In genomic region chr17:37791434-37791833, GRCh38 we compare ENCODE assay signal across 9 cellular contexts. TPM values are rescaled to one million over a fixed set of nuclear protein-coding genes. Genes with fewer than 3 reads are reported as not detected.
DNase-seq lines count a peak whose midpoint lies in the region; ATAC-seq, FAIRE-seq and TF ChIP-seq lines count a peak whose summit lies in the region.
"Had no signal": no experiment of that assay in that cellular context is flagged by ENCODE, and none has a peak within 500 bp of the region (broad histone marks: within the 10 kb centered on the region; RNA-seq: fewer than 3 reads in every experiment).

No MANE protein-coding gene starts in this region.

- H3K4me1 ChIP-seq in MM.1S (ENCODE audit: low read length), result peaks cover 4% of the 10 kb centered on the region; the same call in 1 of the 2 replicates
- H3K4me1 ChIP-seq in keratinocyte (ENCODE audit: control insufficient read depth, extremely low read depth, insufficient read depth, low read length), result no peaks in the 10 kb centered on the region
- H3K4me1 ChIP-seq in upper lobe of left lung, result no peaks in the 10 kb centered on the region

- H3F3A ChIP-seq in MM.1S (ENCODE audit: insufficient read depth, low read length), result no peaks in the 10 kb centered on the region

- H3K27ac ChIP-seq in MM.1S (ENCODE audit: low read length) (no peak overlapping the region), keratinocyte (ENCODE audit: control insufficient read depth, insufficient read depth, low read length) (no peak overlapping the region), upper lobe of left lung (no peak overlapping the region)

- H3K27ac Mint-ChIP-seq in activated T-cell treated with anti-CD3 and anti-CD28 coated beads, Interleukin-2, amount 50 U/mL, for 24 hours, result no peak overlapping the region

- no peak for TF ChIP-seq POLR2A in upper lobe of left lung (IDR thresholded peaks at IDR 0.05)

- H3K4me2 ChIP-seq in MM.1S (ENCODE audit: low read depth, low read length) (peak overlapping the region; percentile 43), keratinocyte (ENCODE audit: control insufficient read depth, extremely low read depth, insufficient read depth, low read depth, low read length) (no peak overlapping the region)

- no peaks in the 10 kb centered on the region for H3K9me2 ChIP-seq in MM.1S (replicated peaks; ENCODE audit: insufficient read depth, low read length)

- TF ChIP-seq CTCF in MM.1S (IDR thresholded peaks at IDR 0.05; ENCODE audit: low read length), result peak; percentile 87
- TF ChIP-seq CTCF in keratinocyte (optimal IDR thresholded peaks at IDR 0.05 in 1 of 3, IDR thresholded peaks at IDR 0.05 in 1 of 3, conservative IDR thresholded peaks at IDR 0.05 in 1 of 3; ENCODE audit: extremely low read depth in 1 of 3, insufficient read depth in 2 of 3, low read length in 3 of 3), result peak; percentile 38 to 54 (median 52)
- TF ChIP-seq CTCF in upper lobe of left lung (IDR thresholded peaks at IDR 0.05), result peak in 5 of 6 experiments; percentile 34 to 53 (median 48)

- H3K79me2 ChIP-seq in MM.1S (ENCODE audit: low read length) (no peaks in the 10 kb centered on the region), keratinocyte (ENCODE audit: control insufficient read depth, insufficient read depth, low read length) (no peaks in the 10 kb centered on the region)

- H3K9me3 Mint-ChIP-seq in activated T-cell treated with anti-CD3 and anti-CD28 coated beads, Interleukin-2, amount 50 U/mL, for 24 hours, result no peaks in the 10 kb centered on the region

- H3K4me1 Mint-ChIP-seq in activated T-cell treated with anti-CD3 and anti-CD28 coated beads, Interleukin-2, amount 50 U/mL, for 24 hours (ENCODE audit: low read depth), result peaks cover 2% of the 10 kb centered on the region

- TF ChIP-seq EP300 in upper lobe of left lung (IDR thresholded peaks at IDR 0.05), result no peak

- H3K27me3 ChIP-seq in MM.1S (replicated peaks; ENCODE audit: insufficient read depth, low read length) (no peaks in the 10 kb centered on the region), keratinocyte (ENCODE audit: control insufficient read depth, extremely low read depth, insufficient read depth, low read length) (peaks cover 28% of the 10 kb centered on the region), upper lobe of left lung (no peaks in the 10 kb centered on the region)

- DNase-seq in activated T-cell treated with anti-CD3 and anti-CD28 coated beads for 4 hours, result peak; percentile 9
- DNase-seq in activated T-cell treated with anti-CD3 and anti-CD28 coated beads, Interleukin-2, amount 50 U/mL, for 24 hours, result no peak
- DNase-seq in MM.1S, result peak; percentile 77
- peak; percentile 47 to 52 for DNase-seq in activated T-cell treated with anti-CD3 and anti-CD28 coated beads, Interleukin-2, amount 50 U/mL, for 48 hours
- no peak for DNase-seq in keratinocyte (ENCODE audit: low read depth, low spot score)
- DNase-seq in upper lobe of left lung, result no peak
- no peak for DNase-seq in HPDE6-E6E7 (ENCODE audit: extremely low spot score)

- H3K36me3 ChIP-seq in MM.1S (replicated peaks; ENCODE audit: insufficient read depth, low read length), result no peaks in the 10 kb centered on the region
- no peaks in the 10 kb centered on the region for H3K36me3 ChIP-seq in keratinocyte (ENCODE audit: control insufficient read depth in 2 of 2, extremely low read depth in 1 of 2, insufficient read depth in 2 of 2, low read length in 2 of 2)
- no peaks in the 10 kb centered on the region for H3K36me3 ChIP-seq in upper lobe of left lung

- no peaks in the 10 kb centered on the region for H4K20me1 ChIP-seq in MM.1S (ENCODE audit: insufficient read depth, low read length)
- H4K20me1 ChIP-seq in keratinocyte (ENCODE audit: control insufficient read depth, extremely low read depth, insufficient read depth, low read length), result no peaks in the 10 kb centered on the region

- no peak overlapping the region for H3K9ac ChIP-seq in MM.1S (ENCODE audit: low read length)
- no peak overlapping the region for H3K9ac ChIP-seq in keratinocyte (ENCODE audit: control insufficient read depth, extremely low read depth, insufficient read depth, low read length)

- WGBS in upper lobe of left lung, 2 donors, result 38 to 50% methylated on average over 8 of the region's 8 CpGs

- H2AFZ ChIP-seq in MM.1S (ENCODE audit: low read length) (peak overlapping the region; percentile 50), keratinocyte (ENCODE audit: control insufficient read depth, low read length) (no peak overlapping the region)

- no peak for FAIRE-seq in keratinocyte (lab: Jason Lieb, UNC)
- FAIRE-seq: colon had no signal

- H3K9me1 ChIP-seq in keratinocyte (ENCODE audit: control insufficient read depth, extremely low read depth, insufficient read depth, low read length), result no peaks in the 10 kb centered on the region

- ATAC-seq in upper lobe of left lung (ENCODE audit: low FRiP score in 2 of 2), result peak in 1 of 2 donors; percentile 24
- ATAC-seq in GM21576 (IDR thresholded peaks at IDR 0.05; ENCODE audit: unreplicated experiment), result no peak

- H3K9me3 ChIP-seq in MM.1S (replicated peaks; ENCODE audit: insufficient read depth, low read length) (no peaks in the 10 kb centered on the region), keratinocyte (ENCODE audit: control insufficient read depth, low read depth, low read length) (no peaks in the 10 kb centered on the region), upper lobe of left lung (no peaks in the 10 kb centered on the region)

- H3K36me3 Mint-ChIP-seq in activated T-cell treated with anti-CD3 and anti-CD28 coated beads, Interleukin-2, amount 50 U/mL, for 24 hours (ENCODE audit: low read depth), result no peaks in the 10 kb centered on the region

- H3K4me3 ChIP-seq in MM.1S (ENCODE audit: low read length) (no peak overlapping the region), keratinocyte (ENCODE audit: control insufficient read depth in 2 of 3, extremely low read depth in 1 of 3, insufficient read depth in 2 of 3, low read depth in 1 of 3, low read length in 3 of 3) (no peak overlapping the region), upper lobe of left lung (no peak overlapping the region)

- dilution Hi-C loops in keratinocyte (cut with MboI; ENCODE audit: extremely low pct_ligation_motif_present, low sequenced_read_pairs), result no loop called here

- H3K27me3 Mint-ChIP-seq in activated T-cell treated with anti-CD3 and anti-CD28 coated beads, Interleukin-2, amount 50 U/mL, for 24 hours, result peaks cover 49% of the 10 kb centered on the region

- H3K4me3 Mint-ChIP-seq in activated T-cell treated with anti-CD3 and anti-CD28 coated beads, Interleukin-2, amount 50 U/mL, for 24 hours, result no peak overlapping the region

RNA-seq across cellular contexts. Expression of gene HNF1B, which starts 46.6 kb away (rescaled TPM):
- polyA plus RNA-seq in keratinocyte, result not detected in 3 replicates
- polyA plus RNA-seq in keratinocyte (2011; ENCODE audit: low read depth), result not detected
- not detected in 2 replicates for polyA plus RNA-seq in keratinocyte (2011; cell fraction: cytosol; rRNA removed)
- polyA plus RNA-seq in keratinocyte (2011; cell fraction: nucleus; rRNA removed), result not detected in 2 replicates
- not detected in 2 replicates for polyA plus RNA-seq in keratinocyte (2012; ENCODE audit: low replicate concordance)
- polyA minus RNA-seq in keratinocyte, result not detected in 3 replicates
- not detected for polyA minus RNA-seq in keratinocyte (2011; cell fraction: cytosol; rRNA and poly(A)+ RNA removed)
- polyA minus RNA-seq in keratinocyte (2011; cell fraction: nucleus; rRNA and poly(A)+ RNA removed), result not detected in 2 replicates
- total RNA-seq in upper lobe of left lung, result 10 to 100 TPM; 14.4 to 31.4 (median 16.0) TPM

Comparison
In these comparisons a context has a peak if more than half of its experiments do, and no peak if none do; other contexts are left out.
1. DNase-seq: peak in activated T-cell treated with anti-CD3 and anti-CD28 coated beads for 4 hours (single experiment), MM.1S (single experiment) and activated T-cell treated with anti-CD3 and anti-CD28 coated beads, Interleukin-2, amount 50 U/mL, for 48 hours (2 of 2); none in activated T-cell treated with anti-CD3 and anti-CD28 coated beads, Interleukin-2, amount 50 U/mL, for 24 hours (single experiment), keratinocyte (single experiment), upper lobe of left lung (0 of 2) and HPDE6-E6E7 (single experiment).
2. Peak in every context shown above with its lines, with median percentiles within 50 percentile points of each other: CTCF ChIP-seq.